27 cellular contexts compared by ENCODE assay signal in the genomic region with DNA sequence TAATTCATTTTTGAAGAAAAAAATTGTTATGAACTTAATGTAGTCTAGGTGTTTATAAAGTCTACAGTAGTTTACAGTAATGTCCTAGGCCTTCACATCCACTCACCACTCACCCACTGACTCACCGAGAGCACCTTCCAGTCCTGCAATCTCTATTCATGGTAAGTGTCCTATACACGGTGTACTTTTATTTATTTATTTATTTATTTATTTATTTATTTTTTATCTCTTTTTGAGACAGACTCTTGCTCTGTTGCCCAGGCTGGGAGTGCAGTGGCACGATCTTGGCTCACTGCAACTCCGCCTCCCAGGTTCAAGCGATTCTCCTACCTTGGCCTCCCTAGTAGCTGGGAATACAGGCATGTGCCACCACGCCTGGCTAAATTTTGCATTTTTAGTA.
"Had no signal": no experiment of that assay in that cellular context is flagged by ENCODE, and none has a peak within 500 bp of the region (broad histone marks: within the 10 kb centered on the region; RNA-seq: fewer than 3 reads in every experiment).

No MANE protein-coding gene starts in this region.

- H3K36me3 Mint-ChIP-seq: stimulated activated effector memory CD8-positive, alpha-beta T cell treated with anti-CD3 and anti-CD28 coated beads, Interleukin-12 subunit alpha, Interleukin-12 subunit beta, amount 100 ng/mL, for 72 hours; stimulated activated memory B cell treated with anti-CD40 and anti-IgM and Interleukin-4, amounts not matched to agents 10 μg/mL and 1 μg/mL and 100 μg/mL, for 72 hours; stimulated activated naive B cell treated with anti-CD40 and anti-IgM and Interleukin-4, amounts not matched to agents 10 μg/mL and 1 μg/mL and 100 μg/mL, for 72 hours; type B pancreatic cell had no signal

- H3K27ac ChIP-seq: stomach, suprapubic skin, testis, thoracic aorta, thyroid gland, tibial artery, tibial nerve, transverse colon, upper lobe of left lung, upper lobe of right lung, uterus, vagina had no signal

- H3K36me3 ChIP-seq: stomach, suprapubic skin, thoracic aorta, thyroid gland, tibial artery, tibial nerve, transverse colon, upper lobe of left lung, upper lobe of right lung, uterus, vagina had no signal

- ATAC-seq: stimulated activated memory B cell treated with anti-CD40 and anti-IgM and Interleukin-4, amounts not matched to agents 10 μg/mL and 1 μg/mL and 100 μg/mL, for 72 hours; stimulated activated naive B cell treated with anti-CD40 and anti-IgM and Interleukin-4, amounts not matched to agents 10 μg/mL and 1 μg/mL and 100 μg/mL, for 72 hours; stimulated activated naive CD8-positive, alpha-beta T cell treated with anti-CD3 and anti-CD28 coated beads, Interleukin-15, amount 100 ng/mL, for 72 hours; stimulated activated naive CD8-positive, alpha-beta T cell treated with anti-CD3 and anti-CD28 coated beads, Interleukin-15, Interleukin-2, amounts not matched to agents 100 U/mL and 50 U/mL, for 24 hours; upper lobe of right lung had no signal

- H3K4me3 ChIP-seq: stomach, suprapubic skin, testis, thoracic aorta, thyroid gland, tibial artery, tibial nerve, transverse colon, upper lobe of left lung, upper lobe of right lung, uterus, vagina had no signal

- H3K9me3 Mint-ChIP-seq: stimulated activated effector memory CD8-positive, alpha-beta T cell treated with anti-CD3 and anti-CD28 coated beads, Interleukin-12 subunit alpha, Interleukin-12 subunit beta, amount 100 ng/mL, for 72 hours; stimulated activated memory B cell treated with anti-CD40 and anti-IgM and Interleukin-4, amounts not matched to agents 10 μg/mL and 1 μg/mL and 100 μg/mL, for 72 hours; stimulated activated naive B cell treated with anti-CD40 and anti-IgM and Interleukin-4, amounts not matched to agents 10 μg/mL and 1 μg/mL and 100 μg/mL, for 72 hours; stimulated activated naive CD8-positive, alpha-beta T cell treated with anti-CD3 and anti-CD28 coated beads, Interleukin-15, amount 100 ng/mL, for 72 hours; stimulated activated naive CD8-positive, alpha-beta T cell treated with anti-CD3 and anti-CD28 coated beads, Interleukin-15, Interleukin-2, amounts not matched to agents 100 ng/mL and 50 ng/mL, for 24 hours; type B pancreatic cell had no signal

- H3K4me1 ChIP-seq: testis, thyroid gland, upper lobe of left lung, upper lobe of right lung, uterus had no signal

- H3K4me1 Mint-ChIP-seq: stimulated activated effector memory CD8-positive, alpha-beta T cell treated with anti-CD3 and anti-CD28 coated beads, Interleukin-12 subunit alpha, Interleukin-12 subunit beta, amount 100 ng/mL, for 72 hours; stimulated activated memory B cell treated with anti-CD40 and anti-IgM and Interleukin-4, amounts not matched to agents 10 μg/mL and 1 μg/mL and 100 μg/mL, for 72 hours; stimulated activated naive B cell treated with anti-CD40 and anti-IgM and Interleukin-4, amounts not matched to agents 10 μg/mL and 1 μg/mL and 100 μg/mL, for 72 hours had no signal

- H3K9me3 ChIP-seq: stomach, suprapubic skin, testis, thoracic aorta, thyroid gland, tibial artery, tibial nerve, transverse colon, upper lobe of left lung, upper lobe of right lung, uterus, vagina had no signal

- H3K27ac Mint-ChIP-seq: stimulated activated effector memory CD8-positive, alpha-beta T cell treated with anti-CD3 and anti-CD28 coated beads, Interleukin-12 subunit alpha, Interleukin-12 subunit beta, amount 100 ng/mL, for 72 hours; stimulated activated memory B cell treated with anti-CD40 and anti-IgM and Interleukin-4, amounts not matched to agents 10 μg/mL and 1 μg/mL and 100 μg/mL, for 72 hours; stimulated activated naive B cell treated with anti-CD40 and anti-IgM and Interleukin-4, amounts not matched to agents 10 μg/mL and 1 μg/mL and 100 μg/mL, for 72 hours; stimulated activated naive CD8-positive, alpha-beta T cell treated with anti-CD3 and anti-CD28 coated beads, Interleukin-15, amount 100 ng/mL, for 72 hours; stimulated activated naive CD8-positive, alpha-beta T cell treated with anti-CD3 and anti-CD28 coated beads, Interleukin-15, Interleukin-2, amounts not matched to agents 100 ng/mL and 50 ng/mL, for 24 hours; type B pancreatic cell had no signal

- DNase-seq: stimulated activated CD4-positive, alpha-beta T cell treated with anti-CD3 and anti-CD28 coated beads, Interleukin-2, amount 100 ng/mL, for 48 hours; stimulated activated CD4-positive, alpha-beta T cell treated with anti-CD3 and anti-CD28 coated beads, Interleukin-4, amount 100 ng/mL, for 1 hour; stimulated activated CD4-positive, alpha-beta T cell treated with anti-CD3 and anti-CD28 coated beads, Interleukin-4, amount 100 ng/mL, for 24 hours; stimulated activated CD4-positive, alpha-beta T cell treated with anti-CD3 and anti-CD28 coated beads, Interleukin-4, amount 100 ng/mL, for 4 hours; stimulated activated CD8-positive, alpha-beta memory T cell treated with anti-CD3 and anti-CD28 coated beads, Interleukin-4, amount 100 ng/mL, for 48 hours; stimulated activated naive B cell treated with anti-CD40 and anti-IgM and Interleukin-4, amounts not matched to agents 10 μg/mL and 1 μg/mL and 100 μg/mL, for 72 hours; stimulated activated naive CD4-positive, alpha-beta T cell; stimulated activated naive CD4-positive, alpha-beta T cell treated with Interleukin-2 at 50 U/mL for 16 hours; stimulated activated naive CD8-positive, alpha-beta T cell treated with anti-CD3 and anti-CD28 coated beads, Interleukin-15, amount 100 ng/mL, for 72 hours; stimulated activated naive CD8-positive, alpha-beta T cell treated with anti-CD3 and anti-CD28 coated beads, Interleukin-15, Interleukin-2, amounts not matched to agents 100 U/mL and 50 U/mL, for 24 hours; stomach; substantia nigra; testis; thyroid gland; tibial artery; transverse colon; upper lobe of left lung; upper lobe of right lung; uterus had no signal

- H3K27me3 Mint-ChIP-seq: stimulated activated naive CD8-positive, alpha-beta T cell treated with anti-CD3 and anti-CD28 coated beads, Interleukin-15, amount 100 ng/mL, for 72 hours; stimulated activated naive CD8-positive, alpha-beta T cell treated with anti-CD3 and anti-CD28 coated beads, Interleukin-15, Interleukin-2, amounts not matched to agents 100 ng/mL and 50 ng/mL, for 24 hours had no signal

- H3K27me3 ChIP-seq: stomach, suprapubic skin, testis, thyroid gland, tibial artery, tibial nerve, transverse colon, upper lobe of left lung, upper lobe of right lung, uterus, vagina had no signal

- H3K4me3 Mint-ChIP-seq: stimulated activated effector memory CD8-positive, alpha-beta T cell treated with anti-CD3 and anti-CD28 coated beads, Interleukin-12 subunit alpha, Interleukin-12 subunit beta, amount 100 ng/mL, for 72 hours; stimulated activated memory B cell treated with anti-CD40 and anti-IgM and Interleukin-4, amounts not matched to agents 10 μg/mL and 1 μg/mL and 100 μg/mL, for 72 hours; stimulated activated naive B cell treated with anti-CD40 and anti-IgM and Interleukin-4, amounts not matched to agents 10 μg/mL and 1 μg/mL and 100 μg/mL, for 72 hours; stimulated activated naive CD8-positive, alpha-beta T cell treated with anti-CD3 and anti-CD28 coated beads, Interleukin-15, amount 100 ng/mL, for 72 hours; stimulated activated naive CD8-positive, alpha-beta T cell treated with anti-CD3 and anti-CD28 coated beads, Interleukin-15, Interleukin-2, amounts not matched to agents 100 ng/mL and 50 ng/mL, for 24 hours; type B pancreatic cell had no signal
